ENCODE assay signal across 9 cellular contexts in the genomic region with DNA sequence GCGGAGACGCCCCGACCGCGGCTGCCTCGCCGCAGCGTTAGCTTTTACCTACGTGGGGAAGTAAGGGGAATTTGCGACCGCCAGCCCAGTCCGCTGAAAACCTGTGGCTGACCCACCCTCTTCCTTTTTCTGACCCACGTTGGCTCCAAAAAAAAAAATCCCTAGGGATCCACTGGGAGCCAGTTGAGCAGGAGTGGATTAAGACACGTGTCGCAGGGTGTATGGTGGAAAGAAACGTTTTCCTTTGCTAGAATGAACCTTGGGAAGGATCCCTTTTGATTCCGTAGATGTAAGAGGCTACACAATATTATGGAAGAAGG. TPM values are rescaled to one million over a fixed set of nuclear protein-coding genes. Genes with fewer than 3 reads are reported as not detected.
DNase-seq lines count a peak whose midpoint lies in the region; ATAC-seq and TF ChIP-seq lines count a peak whose summit lies in the region.
"Had no signal": no experiment of that assay in that cellular context is flagged by ENCODE, and none has a peak within 500 bp of the region (broad histone marks: within the 10 kb centered on the region; RNA-seq: fewer than 3 reads in every experiment).

No MANE protein-coding gene starts in this region.

- CTCF ChIA-PET in Caco-2 (lab: Charles Lee), result no interaction called here
- CTCF ChIA-PET in activated CD8-positive, alpha-beta T cell treated with anti-CD3 and anti-CD28 coated beads for 36 hours (lab: Charles Lee), result interaction anchor here (1.1 kb wide), 1 partner anchor 33 kb away, joined by 3 read pairs; no protein-coding TSS in a partner anchor

- no peak for TF ChIP-seq CTCF in Caco-2 (IDR thresholded peaks at IDR 0.05; ENCODE audit: insufficient read depth in 1 of 2, low read depth in 1 of 2, low read length in 1 of 2, severe bottlenecking in 1 of 2, unreplicated experiment in 1 of 2)
- no peak for TF ChIP-seq CTCF in activated CD8-positive, alpha-beta T cell treated with anti-CD3 and anti-CD28 coated beads for 36 hours (IDR thresholded peaks at IDR 0.05)
- TF ChIP-seq CTCF in right atrium auricular region (IDR thresholded peaks at IDR 0.05), result no peak

- ATAC-seq in HG03457 (IDR thresholded peaks at IDR 0.05; ENCODE audit: unreplicated experiment), result peak; percentile 21
- ATAC-seq in activated CD8-positive, alpha-beta T cell treated with anti-CD3 and anti-CD28 coated beads for 36 hours, result no peak
- no peak for ATAC-seq in GM21381 (IDR thresholded peaks at IDR 0.05; ENCODE audit: unreplicated experiment)
- no peak for ATAC-seq in GM19351 (IDR thresholded peaks at IDR 0.05; ENCODE audit: unreplicated experiment)
- no peak for ATAC-seq in HG03095 (IDR thresholded peaks at IDR 0.05; ENCODE audit: unreplicated experiment)

- BruUV-seq in Caco-2 (replicated peaks; lab: Mats Ljungman, UMichigan), result TSS peak; percentile 79

- H3K4me1 ChIP-seq in Caco-2 (peaks cover 16% of the 10 kb centered on the region), right atrium auricular region (peaks cover 0 to 34% of the 10 kb centered on the region in 2 donors)

- POLR2A ChIA-PET in Caco-2 (lab: Charles Lee), result interaction anchor here (0.6 to 1.0 kb wide), 3 partner anchors 17 to 154 kb away, joined by 3 to 13 read pairs (median 3); partner anchors contain the start of gene DYNLT2B
- POLR2A ChIA-PET in activated CD8-positive, alpha-beta T cell treated with anti-CD3 and anti-CD28 coated beads for 36 hours (lab: Charles Lee), result interaction anchor here (1.0 to 1.1 kb wide), 2 partner anchors 22 to 30 kb away, joined by 3 to 4 read pairs; partner anchors contain the start of gene DYNLT2B

- H3K27me3 Mint-ChIP-seq in Caco-2 (ENCODE audit: insufficient read depth, unreplicated experiment), result no peaks in the 10 kb centered on the region
- H3K27me3 Mint-ChIP-seq in activated CD8-positive, alpha-beta T cell treated with anti-CD3 and anti-CD28 coated beads for 36 hours, result no peaks in the 10 kb centered on the region

- H3K36me3 ChIP-seq in Caco-2 (ENCODE audit: control insufficient read depth, insufficient read depth, low read length) (no peaks in the 10 kb centered on the region), right atrium auricular region (no peaks in the 10 kb centered on the region)

- H3K4me3 ChIP-seq in Caco-2 (ENCODE audit: low read depth, low read length) (peak overlapping the region; percentile 97), right atrium auricular region (peak overlapping the region; percentile 91 to 94), skin epidermis (peak overlapping the region; percentile 66 to 90 (median 81))

- peaks cover 9% of the 10 kb centered on the region for H3K4me1 Mint-ChIP-seq in Caco-2 (ENCODE audit: low read depth, unreplicated experiment)
- peaks cover 32% of the 10 kb centered on the region for H3K4me1 Mint-ChIP-seq in activated CD8-positive, alpha-beta T cell treated with anti-CD3 and anti-CD28 coated beads for 36 hours (ENCODE audit: low read depth)

- peak overlapping the region; percentile 99 for H3K27ac Mint-ChIP-seq in Caco-2 (ENCODE audit: unreplicated experiment)
- H3K27ac Mint-ChIP-seq in activated CD8-positive, alpha-beta T cell treated with anti-CD3 and anti-CD28 coated beads for 36 hours, result peak overlapping the region; percentile 95

- H3K4me3 Mint-ChIP-seq in Caco-2 (ENCODE audit: unreplicated experiment), result peak overlapping the region; percentile 98
- peak overlapping the region; percentile 94 for H3K4me3 Mint-ChIP-seq in activated CD8-positive, alpha-beta T cell treated with anti-CD3 and anti-CD28 coated beads for 36 hours

- H3K27ac ChIP-seq in right atrium auricular region (peak overlapping the region; percentile 95 to 96), skin epidermis (peak overlapping the region; percentile 91 to 99 (median 96))

- H3K27me3 ChIP-seq in Caco-2 (replicated peaks; ENCODE audit: control insufficient read depth, insufficient read depth, low read length) (no peaks in the 10 kb centered on the region), right atrium auricular region (no peaks in the 10 kb centered on the region)

- no peaks in the 10 kb centered on the region for H3K9me3 ChIP-seq in Caco-2
- H3K9me3 ChIP-seq in right atrium auricular region, result no peaks in the 10 kb centered on the region

- H3K9me3 Mint-ChIP-seq in Caco-2 (ENCODE audit: unreplicated experiment), result no peaks in the 10 kb centered on the region
- no peaks in the 10 kb centered on the region for H3K9me3 Mint-ChIP-seq in activated CD8-positive, alpha-beta T cell treated with anti-CD3 and anti-CD28 coated beads for 36 hours

- intact Hi-C loops in Caco-2 (cut with micrococcal nuclease; ENCODE audit: unreplicated experiment), result no loop called here
- intact Hi-C loops in activated CD8-positive, alpha-beta T cell treated with anti-CD3 and anti-CD28 coated beads for 36 hours (cut with micrococcal nuclease), result no loop called here

- peaks cover 25% of the 10 kb centered on the region for H3K36me3 Mint-ChIP-seq in Caco-2 (ENCODE audit: insufficient read depth, unreplicated experiment)
- peaks cover 5% of the 10 kb centered on the region for H3K36me3 Mint-ChIP-seq in activated CD8-positive, alpha-beta T cell treated with anti-CD3 and anti-CD28 coated beads for 36 hours (ENCODE audit: low read depth)

- DNase-seq in Caco-2, result no peak
- DNase-seq in activated CD8-positive, alpha-beta T cell treated with anti-CD3 and anti-CD28 coated beads for 36 hours, result no peak
- no peak for DNase-seq in right atrium auricular region (ENCODE audit: low spot score)

RNA-seq across cellular contexts. Expression of gene PCYT1A, which starts 0.6 kb away (rescaled TPM):
- 52.2 and 54.6 TPM in 2 replicates for total RNA-seq in Caco-2 (2022)
- total RNA-seq in activated CD8-positive, alpha-beta T cell treated with anti-CD3 and anti-CD28 coated beads for 36 hours, result 10 to 100 TPM; 31.0 to 33.7 TPM
- total RNA-seq in right atrium auricular region, result 100 to 1,000 TPM in 1 of 2 donors, 10 to 100 TPM in 1; 89.0 to 135 TPM

RNA-seq across cellular contexts. Expression of gene DYNLT2B, which starts 29.9 kb away (rescaled TPM):
- total RNA-seq in Caco-2 (2022) (10.8 and 12.1 TPM in 2 replicates), right atrium auricular region (1 to 10 TPM; 4.3 to 6.3 TPM)
- 1 to 10 TPM; 8.8 to 9.5 TPM for total RNA-seq in activated CD8-positive, alpha-beta T cell treated with anti-CD3 and anti-CD28 coated beads for 36 hours

RNA-seq across cellular contexts. Expression of gene TM4SF19, which starts 50.1 kb away (rescaled TPM):
- not detected in 2 replicates for total RNA-seq in Caco-2 (2022)
- total RNA-seq in activated CD8-positive, alpha-beta T cell treated with anti-CD3 and anti-CD28 coated beads for 36 hours, result not detected
- total RNA-seq in right atrium auricular region, result not detected
- total RNA-seq: T-helper 2 cell treated with Interferon-gamma antibody and Interleukin-4, amounts not matched to agents 100 ng/mL and 5 ng/mL, for 36 hours had no signal
